In genomic region chr22:37616205-37617083, GRCh38 we compare ENCODE assay signal across 18 cellular contexts. TPM values are rescaled to one million over a fixed set of nuclear protein-coding genes. Genes with fewer than 3 reads are reported as not detected.
"Had no signal": no experiment of that assay in that cellular context is flagged by ENCODE, and none has a peak within 500 bp of the region (broad histone marks: within the 10 kb centered on the region; RNA-seq: fewer than 3 reads in every experiment).

No MANE protein-coding gene starts in this region.

- ATAC-seq: activated T-cell treated with anti-CD3 and anti-CD28 coated beads, Interleukin-2, amount 50 U/mL, for 4 hours; left colon; mucosa of descending colon; psoas muscle; sciatic nerve had no signal

- H3K4me3 Mint-ChIP-seq: activated naive CD8-positive, alpha-beta T cell; activated T-cell treated with anti-CD3 and anti-CD28 coated beads, Interleukin-2, amount 50 U/mL, for 4 hours; natural killer cell treated with Interleukin-12 subunit alpha and Interleukin-12 subunit beta and Interleukin-15 and Interleukin-18, amount 100 ng/mL, for 72 hours; stimulated activated naive CD8-positive, alpha-beta T cell treated with anti-CD3 and anti-CD28 coated beads, Interleukin-15, Interleukin-2, amounts not matched to agents 100 ng/mL and 50 ng/mL, for 24 hours; T-helper 1 cell treated with Interleukin-12 subunit alpha and Interleukin-12 subunit beta and Interleukin-4 antibody, amounts not matched to agents 30 μg/mL and 1 μg/mL, for 36 hours had no signal

- H3K27me3 Mint-ChIP-seq: activated naive CD8-positive, alpha-beta T cell; natural killer cell treated with Interleukin-12 subunit alpha and Interleukin-12 subunit beta and Interleukin-15 and Interleukin-18, amount 100 ng/mL, for 72 hours; stimulated activated naive CD8-positive, alpha-beta T cell treated with anti-CD3 and anti-CD28 coated beads, Interleukin-15, Interleukin-2, amounts not matched to agents 100 ng/mL and 50 ng/mL, for 24 hours had no signal

- H3K36me3 Mint-ChIP-seq: activated naive CD8-positive, alpha-beta T cell; natural killer cell treated with Interleukin-12 subunit alpha and Interleukin-12 subunit beta and Interleukin-15 and Interleukin-18, amount 100 ng/mL, for 72 hours had no signal

- H3K9me3 ChIP-seq: breast epithelium, mucosa of descending colon, psoas muscle, thoracic aorta had no signal

- DNase-seq: activated effector memory CD4-positive, alpha-beta T cell treated with anti-CD3 and anti-CD28 coated beads, Interleukin-2, amount 50 U/mL, for 16 hours; activated T-cell treated with anti-CD3 and anti-CD28 coated beads, Interleukin-2, amount 50 U/mL, for 4 hours; foreskin fibroblast; left colon; mucosa of descending colon; psoas muscle; stimulated activated CD4-positive, alpha-beta T cell treated with anti-CD3 and anti-CD28 coated beads, Interleukin-2, amount 100 ng/mL, for 24 hours had no signal

- H3K27me3 ChIP-seq: breast epithelium had no signal

- H3K27ac Mint-ChIP-seq: activated naive CD8-positive, alpha-beta T cell; natural killer cell treated with Interleukin-12 subunit alpha and Interleukin-12 subunit beta and Interleukin-15 and Interleukin-18, amount 100 ng/mL, for 72 hours; stimulated activated naive CD8-positive, alpha-beta T cell treated with anti-CD3 and anti-CD28 coated beads, Interleukin-15, Interleukin-2, amounts not matched to agents 100 ng/mL and 50 ng/mL, for 24 hours; T-helper 1 cell treated with Interleukin-12 subunit alpha and Interleukin-12 subunit beta and Interleukin-4 antibody, amounts not matched to agents 30 μg/mL and 1 μg/mL, for 36 hours had no signal

- H3K4me1 ChIP-seq: breast epithelium had no signal

- H3K9me3 Mint-ChIP-seq: activated T-cell treated with anti-CD3 and anti-CD28 coated beads, Interleukin-2, amount 50 U/mL, for 4 hours; natural killer cell treated with Interleukin-12 subunit alpha and Interleukin-12 subunit beta and Interleukin-15 and Interleukin-18, amount 100 ng/mL, for 72 hours; stimulated activated naive CD8-positive, alpha-beta T cell treated with anti-CD3 and anti-CD28 coated beads, Interleukin-15, Interleukin-2, amounts not matched to agents 100 ng/mL and 50 ng/mL, for 24 hours; T-helper 1 cell treated with Interleukin-12 subunit alpha and Interleukin-12 subunit beta and Interleukin-4 antibody, amounts not matched to agents 30 μg/mL and 1 μg/mL, for 36 hours had no signal

- H3K27ac ChIP-seq: breast epithelium, psoas muscle, thoracic aorta had no signal

- H3K4me3 ChIP-seq: breast epithelium, mucosa of descending colon, psoas muscle, thoracic aorta had no signal

- H3K36me3 ChIP-seq: breast epithelium had no signal

RNA-seq across cellular contexts. Expression of gene LGALS2, which starts 36.6 kb away (rescaled TPM):
- total RNA-seq: activated T-cell treated with anti-CD3 and anti-CD28 coated beads, Interleukin-2, amount 50 U/mL, for 4 hours; chondrocyte; dermis microvascular lymphatic vessel endothelial cell; lung microvascular endothelial cell; natural killer cell treated with Interleukin-12 subunit alpha and Interleukin-12 subunit beta and Interleukin-15 and Interleukin-18, amount 100 ng/mL, for 72 hours; psoas muscle; sciatic nerve; thoracic aorta; urinary bladder had no signal
